Comparison of ENCODE assay signal across 9 cellular contexts in the genomic region with DNA sequence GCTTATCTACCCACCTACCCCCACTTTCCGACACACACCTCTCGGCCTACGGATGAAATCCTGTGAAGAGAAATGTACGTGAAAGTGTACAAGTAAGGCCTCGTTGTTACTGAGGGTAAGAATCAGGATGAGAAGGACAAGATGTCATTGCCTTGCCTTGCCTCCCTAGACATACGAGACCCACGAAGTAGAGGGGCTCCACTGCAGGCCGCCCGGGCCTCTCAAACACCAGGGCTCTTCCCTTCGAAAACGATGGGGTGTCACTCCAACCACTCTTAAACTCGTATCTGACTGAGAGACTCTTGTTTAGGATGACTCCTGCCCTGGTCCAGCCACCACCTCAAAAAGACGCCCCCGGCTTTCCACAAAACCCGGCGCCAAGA. TPM values are rescaled to one million over a fixed set of nuclear protein-coding genes. Genes with fewer than 3 reads are reported as not detected.
A peak's percentile ranks its signal among the peaks of the same experiment; 100 is the strongest.
DNase-seq lines count a peak whose midpoint lies in the region; ATAC-seq and TF ChIP-seq lines count a peak whose summit lies in the region.
"Had no signal": no experiment of that assay in that cellular context is flagged by ENCODE, and none has a peak within 500 bp of the region (broad histone marks: within the 10 kb centered on the region; RNA-seq: fewer than 3 reads in every experiment).

No MANE protein-coding gene starts in this region.

- no peak for TF ChIP-seq POLR2A in GM18505 (IDR thresholded peaks at IDR 0.05; ENCODE audit: borderline replicate concordance, extremely low read depth, insufficient read depth, insufficient read length)

- peaks cover 25% of the 10 kb centered on the region for H3K4me1 Mint-ChIP-seq in activated naive CD8-positive, alpha-beta T cell treated with anti-CD3 and anti-CD28 coated beads, Interleukin-2, amount 50 U/mL, for 24 hours

- no peak for DNase-seq in HL-60 (ENCODE audit: low read depth in 1 of 2, low spot score in 1 of 2)
- DNase-seq in activated naive CD8-positive, alpha-beta T cell treated with anti-CD3 and anti-CD28 coated beads, Interleukin-2, amount 50 U/mL, for 24 hours, result no peak
- no peak for DNase-seq in left lung
- DNase-seq in tibial artery, result no peak
- no peak for DNase-seq in GDM1 (lab: John Stamatoyannopoulos, UW)
- no peak for DNase-seq in stimulated activated CD4-positive, alpha-beta T cell treated with anti-CD3 and anti-CD28 coated beads, Interleukin-12 subunit alpha, Interleukin-12 subunit beta, amount 100 ng/mL, for 4 hours

- no peak for TF ChIP-seq CTCF in 22Rv1 (IDR thresholded peaks at IDR 0.05)
- no peak for TF ChIP-seq CTCF in HL-60 (IDR thresholded peaks at IDR 0.05; ENCODE audit: insufficient read depth, low read length)
- TF ChIP-seq CTCF in left lung (IDR thresholded peaks at IDR 0.05), result no peak
- no peak for TF ChIP-seq CTCF in tibial artery (IDR thresholded peaks at IDR 0.05)

- H3K36me3 ChIP-seq in left lung, result no peaks in the 10 kb centered on the region
- no peaks in the 10 kb centered on the region for H3K36me3 ChIP-seq in tibial artery

- H3K27me3 Mint-ChIP-seq in activated naive CD8-positive, alpha-beta T cell treated with anti-CD3 and anti-CD28 coated beads, Interleukin-2, amount 50 U/mL, for 24 hours, result no peaks in the 10 kb centered on the region

- ATAC-seq in GM18505 (IDR thresholded peaks at IDR 0.05; ENCODE audit: unreplicated experiment) (peak; percentile 4), left lung (peak; percentile 39)
- peak; percentile 45 for ATAC-seq in activated naive CD8-positive, alpha-beta T cell treated with anti-CD3 and anti-CD28 coated beads, Interleukin-2, amount 50 U/mL, for 24 hours

- H3K9me3 ChIP-seq in left lung (no peaks in the 10 kb centered on the region), tibial artery (no peaks in the 10 kb centered on the region)

- H3K36me3 Mint-ChIP-seq in activated naive CD8-positive, alpha-beta T cell treated with anti-CD3 and anti-CD28 coated beads, Interleukin-2, amount 50 U/mL, for 24 hours (ENCODE audit: low read depth), result peaks cover 24% of the 10 kb centered on the region

- H3K27ac ChIP-seq in 22Rv1, result peak overlapping the region; percentile 70
- H3K27ac ChIP-seq in HL-60 (replicated peaks), result peak overlapping the region; percentile 93
- peak overlapping the region; percentile 40 to 74 for H3K27ac ChIP-seq in left lung
- peak overlapping the region; percentile 54 to 65 for H3K27ac ChIP-seq in tibial artery

- intact Hi-C loops in left lung (cut with DNase I) (no loop called here), tibial artery (cut with DNase I; ENCODE audit: low total_unique reads) (no loop called here)

- H3K9me3 Mint-ChIP-seq in activated naive CD8-positive, alpha-beta T cell treated with anti-CD3 and anti-CD28 coated beads, Interleukin-2, amount 50 U/mL, for 24 hours, result peaks cover 6% of the 10 kb centered on the region

- no peaks in the 10 kb centered on the region for H3K27me3 ChIP-seq in HL-60 (ENCODE audit: insufficient read depth, poor library complexity, severe bottlenecking)
- no peaks in the 10 kb centered on the region for H3K27me3 ChIP-seq in left lung
- peaks cover 0 to 9% of the 10 kb centered on the region in 2 donors for H3K27me3 ChIP-seq in tibial artery

- H3K4me3 ChIP-seq in HL-60 (replicated peaks; ENCODE audit: insufficient read depth, low read length) (peak overlapping the region; percentile 90), left lung (peak overlapping the region; percentile 57 to 77), tibial artery (peak overlapping the region; percentile 63 to 78)

- H3K4me1 ChIP-seq in left lung (peaks cover 6 to 22% of the 10 kb centered on the region in 2 donors), tibial artery (peaks cover 0 to 6% (median 4%) of the 10 kb centered on the region in 4 donors)

- H3K27ac Mint-ChIP-seq in activated naive CD8-positive, alpha-beta T cell treated with anti-CD3 and anti-CD28 coated beads, Interleukin-2, amount 50 U/mL, for 24 hours, result peak overlapping the region; percentile 97

- H3K4me3 Mint-ChIP-seq in activated naive CD8-positive, alpha-beta T cell treated with anti-CD3 and anti-CD28 coated beads, Interleukin-2, amount 50 U/mL, for 24 hours, result peak overlapping the region; percentile 97

RNA-seq across cellular contexts. Expression of gene RACGAP1, which starts 0.5 kb away (rescaled TPM):
- 10 to 100 TPM; 20.7 to 35.9 TPM for total RNA-seq in left lung

RNA-seq across cellular contexts. Expression of gene ASIC1, which starts 32.6 kb away (rescaled TPM):
- total RNA-seq in left lung, result 1 to 10 TPM; 2.1 to 2.9 TPM

RNA-seq across cellular contexts. Expression of gene AQP6, which starts 52.0 kb away (rescaled TPM):
- under 1 TPM in 1 of 2 donors, not detected in 1; 0.09 TPM for total RNA-seq in left lung
- total RNA-seq: pulmonary artery endothelial cell had no signal
